In the genomic region with DNA sequence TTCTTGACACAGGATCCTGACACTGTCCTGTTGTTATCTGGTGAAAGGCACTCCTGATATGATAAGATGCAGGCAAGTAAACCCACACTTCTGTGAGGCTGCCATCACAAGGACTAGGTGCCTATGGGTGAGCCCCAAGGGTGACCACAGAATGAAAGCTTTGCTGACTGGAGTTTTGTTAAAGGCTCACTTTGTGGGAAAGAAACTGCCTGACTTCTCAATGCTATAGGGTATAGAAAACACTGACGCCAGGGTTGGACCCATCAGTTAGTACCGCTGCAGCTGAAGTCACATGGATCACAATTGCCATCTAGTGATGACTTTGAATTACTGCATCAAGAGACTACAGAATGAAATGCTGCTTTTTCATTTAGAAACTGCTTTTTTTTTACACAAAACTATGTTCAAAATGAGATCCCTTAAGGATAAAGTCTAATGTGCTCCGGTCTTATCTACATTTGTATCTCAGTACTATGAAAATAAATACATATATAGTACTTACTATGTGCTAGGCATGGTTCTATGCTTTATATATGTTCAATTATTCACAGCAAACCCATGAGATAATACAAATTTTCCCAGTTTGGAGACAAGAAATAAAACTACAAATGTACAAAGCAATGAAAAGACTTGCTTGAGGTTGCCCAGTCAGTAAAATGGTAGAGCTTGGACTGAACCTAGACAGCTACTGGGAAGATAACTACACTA, we compare ENCODE assay signal across 9 cellular contexts.
DNase-seq lines count a peak whose midpoint lies in the region; ATAC-seq, FAIRE-seq and TF ChIP-seq lines count a peak whose summit lies in the region.
"Had no signal": no experiment of that assay in that cellular context is flagged by ENCODE, and none has a peak within 500 bp of the region (broad histone marks: within the 10 kb centered on the region; RNA-seq: fewer than 3 reads in every experiment).

No MANE protein-coding gene starts in this region.

- intact Hi-C loops in gastrocnemius medialis (cut with DNase I; ENCODE audit: low total_unique reads): loop anchor here (1.0 to 5.0 kb wide), 2 partner anchors 108 to 731 kb away; no protein-coding TSS in a partner anchor

- H3K4me1 ChIP-seq in right atrium auricular region: peaks cover 0 to 10% of the 10 kb centered on the region in 2 donors
- peaks cover 7% of the 10 kb centered on the region in 2 donors for H3K4me1 ChIP-seq in gastrocnemius medialis
- H3K4me1 ChIP-seq: BLaER1 treated with 17β-estradiol and CSF1 and Interleukin-3, amounts not matched to agents 10 nM and 100 nM had no signal

- no peak overlapping the region for H3K27ac Mint-ChIP-seq in activated naive CD8-positive, alpha-beta T cell treated with anti-CD3 and anti-CD28 coated beads, Interleukin-2, amount 50 U/mL, for 24 hours

- H3K4me3 Mint-ChIP-seq in activated naive CD8-positive, alpha-beta T cell treated with anti-CD3 and anti-CD28 coated beads, Interleukin-2, amount 50 U/mL, for 24 hours: no peak overlapping the region

- peak; percentile 80 for FAIRE-seq in GM19239 (lab: Jason Lieb, UNC)

- H3K4me3 ChIP-seq in right atrium auricular region: no peak overlapping the region
- H3K4me3 ChIP-seq in gastrocnemius medialis: no peak overlapping the region
- H3K4me3 ChIP-seq: BLaER1 treated with 17β-estradiol and CSF1 and Interleukin-3, amounts not matched to agents 10 nM and 100 nM had no signal

- peak; percentile 45 for DNase-seq in DMS79 treated with DMSO at 0.1 percent for 48 hours (lab: John Stamatoyannopoulos, UW)
- no peak for DNase-seq in DMS79 (lab: John Stamatoyannopoulos, UW)
- DNase-seq in GM19239 (ENCODE audit: insufficient read length, low spot score): peak; percentile 8
- DNase-seq in NCI-H69 (lab: John Stamatoyannopoulos, UW): peak; percentile 34
- no peak for DNase-seq in activated naive CD8-positive, alpha-beta T cell treated with anti-CD3 and anti-CD28 coated beads, Interleukin-2, amount 50 U/mL, for 24 hours
- no peak for DNase-seq in right atrium auricular region (ENCODE audit: low spot score)
- DNase-seq in gastrocnemius medialis: no peak

- H3K9me3 ChIP-seq in right atrium auricular region: no peaks in the 10 kb centered on the region
- no peaks in the 10 kb centered on the region for H3K9me3 ChIP-seq in gastrocnemius medialis
- H3K9me3 ChIP-seq: BLaER1 treated with 17β-estradiol and CSF1 and Interleukin-3, amounts not matched to agents 10 nM and 100 nM had no signal

- ATAC-seq in HG03175 (IDR thresholded peaks at IDR 0.05; ENCODE audit: unreplicated experiment): peak; percentile 87
- peak; percentile 61 for ATAC-seq in activated naive CD8-positive, alpha-beta T cell treated with anti-CD3 and anti-CD28 coated beads, Interleukin-2, amount 50 U/mL, for 24 hours
- peak in 1 of 2 donors; percentile 49 for ATAC-seq in gastrocnemius medialis

- H3K27me3 ChIP-seq in right atrium auricular region (no peaks in the 10 kb centered on the region), gastrocnemius medialis (no peaks in the 10 kb centered on the region)
- H3K27me3 ChIP-seq: BLaER1 treated with 17β-estradiol and CSF1 and Interleukin-3, amounts not matched to agents 10 nM and 100 nM had no signal

- H3K27ac ChIP-seq in right atrium auricular region (no peak overlapping the region), gastrocnemius medialis (no peak overlapping the region)
- H3K27ac ChIP-seq: BLaER1 treated with 17β-estradiol and CSF1 and Interleukin-3, amounts not matched to agents 10 nM and 100 nM had no signal

- no peaks in the 10 kb centered on the region for H3K36me3 Mint-ChIP-seq in activated naive CD8-positive, alpha-beta T cell treated with anti-CD3 and anti-CD28 coated beads, Interleukin-2, amount 50 U/mL, for 24 hours (ENCODE audit: low read depth)

- no peaks in the 10 kb centered on the region for H3K36me3 ChIP-seq in right atrium auricular region
- no peaks in the 10 kb centered on the region for H3K36me3 ChIP-seq in gastrocnemius medialis
- H3K36me3 ChIP-seq: BLaER1 treated with 17β-estradiol and CSF1 and Interleukin-3, amounts not matched to agents 10 nM and 100 nM had no signal

- in situ Hi-C loops in gastrocnemius medialis (cut with MboI; ENCODE audit: low sequenced_read_pairs in 4 of 4): loop anchor here (10.0 to 25.0 kb wide), 5 partner anchors 259 to 941 kb away; no protein-coding TSS in a partner anchor

- peak; percentile 65 to 79 for TF ChIP-seq CTCF in right atrium auricular region (IDR thresholded peaks at IDR 0.05)
- peak; percentile 38 to 63 (median 54) for TF ChIP-seq CTCF in gastrocnemius medialis (IDR thresholded peaks at IDR 0.05 in 4 of 5, conservative IDR thresholded peaks at IDR 0.05 in 1 of 5)

- no peaks in the 10 kb centered on the region for H3K9me3 Mint-ChIP-seq in activated naive CD8-positive, alpha-beta T cell treated with anti-CD3 and anti-CD28 coated beads, Interleukin-2, amount 50 U/mL, for 24 hours

- no peak for TF ChIP-seq POLR2A in gastrocnemius medialis (IDR thresholded peaks at IDR 0.05)

- H3K4me1 Mint-ChIP-seq in activated naive CD8-positive, alpha-beta T cell treated with anti-CD3 and anti-CD28 coated beads, Interleukin-2, amount 50 U/mL, for 24 hours: no peaks in the 10 kb centered on the region

- H3K27me3 Mint-ChIP-seq in activated naive CD8-positive, alpha-beta T cell treated with anti-CD3 and anti-CD28 coated beads, Interleukin-2, amount 50 U/mL, for 24 hours: peaks cover 2% of the 10 kb centered on the region

Comparison
In these comparisons a context has a peak if more than half of its experiments do, and no peak if none do; other contexts are left out.
1. DNase-seq: peak in DMS79 treated with DMSO at 0.1 percent for 48 hours (single experiment), GM19239 (single experiment) and NCI-H69 (single experiment); none in DMS79 (single experiment), activated naive CD8-positive, alpha-beta T cell treated with anti-CD3 and anti-CD28 coated beads, Interleukin-2, amount 50 U/mL, for 24 hours (single experiment), right atrium auricular region (single experiment) and gastrocnemius medialis (0 of 2).